In genomic region chr5:167861134-167861930, GRCh38 we compare ENCODE assay signal across 9 cellular contexts.
A peak's percentile ranks its signal among the peaks of the same experiment; 100 is the strongest.
DNase-seq lines count a peak whose midpoint lies in the region; ATAC-seq, FAIRE-seq and TF ChIP-seq lines count a peak whose summit lies in the region.
"Had no signal": no experiment of that assay in that cellular context is flagged by ENCODE, and none has a peak within 500 bp of the region (broad histone marks: within the 10 kb centered on the region; RNA-seq: fewer than 3 reads in every experiment).

No MANE protein-coding gene starts in this region.

- H3K4me3 ChIP-seq in HepG2 (replicated peaks in 1 of 3; ENCODE audit: insufficient read depth in 1 of 3, low read depth in 2 of 3, low read length in 3 of 3) (no peak overlapping the region), right lobe of liver (no peak overlapping the region), left lung (no peak overlapping the region)
- H3K4me3 ChIP-seq: adrenal gland had no signal

- H3K4me2 ChIP-seq in HepG2 (ENCODE audit: low read depth, low read length) = no peak overlapping the region

- H3K36me3 Mint-ChIP-seq in activated CD4-positive, alpha-beta memory T cell treated with anti-CD3 and anti-CD28 coated beads for 36 hours = no peaks in the 10 kb centered on the region

- H3K9ac ChIP-seq in HepG2 (ENCODE audit: insufficient read depth, low read depth, low read length) = no peak overlapping the region

- POLR2A ChIA-PET in HepG2 (lab: Yijun Ruan, JAX) = no interaction called here
- POLR2A ChIA-PET in activated CD4-positive, alpha-beta memory T cell treated with anti-CD3 and anti-CD28 coated beads for 36 hours (lab: Charles Lee) = no interaction called here

- 20% methylated on average over 14 of the region's 15 CpGs for WGBS in HepG2 (ENCODE audit: low lambda C conversion rate)
- 58% methylated on average over 13 of the region's 15 CpGs for WGBS in right lobe of liver (ENCODE audit: insufficient coverage, low coverage, low lambda C conversion rate, missing lambda C conversion rate)

- H3K9me3 Mint-ChIP-seq in activated CD4-positive, alpha-beta memory T cell treated with anti-CD3 and anti-CD28 coated beads for 36 hours = no peaks in the 10 kb centered on the region

- TF ChIP-seq CTCF in HepG2 (CRISPR knock-in tag; IDR thresholded peaks at IDR 0.05) (no peak), right lobe of liver (IDR thresholded peaks at IDR 0.05) (no peak), left lung (IDR thresholded peaks at IDR 0.05) (no peak)

- H3K27me3 Mint-ChIP-seq in activated CD4-positive, alpha-beta memory T cell treated with anti-CD3 and anti-CD28 coated beads for 36 hours = no peaks in the 10 kb centered on the region

- H2AFZ ChIP-seq in HepG2 (ENCODE audit: low read length) = no peak overlapping the region

- ATAC-seq in HepG2 (no peak), right lobe of liver (no peak), GM21529 (IDR thresholded peaks at IDR 0.05; ENCODE audit: unreplicated experiment) (no peak), left lung (no peak)

- no TSS peak for BruUV-seq in HepG2 (replicated peaks; lab: Mats Ljungman, UMichigan)

- H3K27ac Mint-ChIP-seq in activated CD4-positive, alpha-beta memory T cell treated with anti-CD3 and anti-CD28 coated beads for 36 hours = no peak overlapping the region

- no peak for TF ChIP-seq POLR2A in HepG2 (IDR thresholded peaks at IDR 0.05; ENCODE audit: insufficient read depth in 1 of 2, low read depth in 2 of 2, low read length in 2 of 2)
- no peak for TF ChIP-seq POLR2A in right lobe of liver (IDR thresholded peaks at IDR 0.05)

- no peak for TF ChIP-seq RAD21 in HepG2 (CRISPR knock-in tag; IDR thresholded peaks at IDR 0.05)

- no peaks in the 10 kb centered on the region for H3K79me2 ChIP-seq in HepG2 (ENCODE audit: insufficient read depth, low read length)

- H3K4me1 ChIP-seq in HepG2 (ENCODE audit: insufficient read depth, low read length) = no peaks in the 10 kb centered on the region
- H3K4me1 ChIP-seq in right lobe of liver = no peaks in the 10 kb centered on the region
- H3K4me1 ChIP-seq in left lung = no peaks in the 10 kb centered on the region
- H3K4me1 ChIP-seq: adrenal gland had no signal

- H3K36me3 ChIP-seq in HepG2 (replicated peaks in 1 of 2; ENCODE audit: control insufficient read depth in 1 of 2, insufficient read depth in 2 of 2, low read length in 2 of 2) = no peaks in the 10 kb centered on the region
- H3K36me3 ChIP-seq in right lobe of liver = no peaks in the 10 kb centered on the region
- no peaks in the 10 kb centered on the region for H3K36me3 ChIP-seq in left lung
- H3K36me3 ChIP-seq: adrenal gland had no signal

- DNase-seq in HepG2 (ENCODE audit: low spot score) (no peak), right lobe of liver (no peak), glomerular visceral epithelial cell (ENCODE audit: extremely low spot score) (peak; percentile 23), left lung (no peak), H4 (ENCODE audit: low spot score) (no peak)
- no peak for DNase-seq in activated CD4-positive, alpha-beta memory T cell treated with anti-CD3 and anti-CD28 coated beads for 36 hours
- DNase-seq: adrenal gland had no signal

- intact Hi-C loops in HepG2 (cut with micrococcal nuclease; ENCODE audit: unreplicated experiment) = no loop called here
- intact Hi-C loops in right lobe of liver (cut with DNase I) = no loop called here
- intact Hi-C loops in activated CD4-positive, alpha-beta memory T cell treated with anti-CD3 and anti-CD28 coated beads for 36 hours (cut with micrococcal nuclease) = no loop called here
- intact Hi-C loops in left lung (cut with DNase I) = no loop called here

- in situ Hi-C loops in HepG2 (cut with HindIII; ENCODE audit: extremely low pct_ligation_motif_present, low pct_unique_long_range_greater_than_20kb) = no loop called here

- H3K27ac ChIP-seq in HepG2 (ENCODE audit: extremely low read length, insufficient read depth, low read length) (no peak overlapping the region), right lobe of liver (no peak overlapping the region), left lung (no peak overlapping the region)
- H3K27ac ChIP-seq: adrenal gland had no signal

- no peak for TF ChIP-seq EP300 in HepG2 (IDR thresholded peaks at IDR 0.05; ENCODE audit: low read depth in 2 of 2, low read length in 2 of 2)
- TF ChIP-seq EP300 in HepG2 (CRISPR knock-in tag; IDR thresholded peaks at IDR 0.05; ENCODE audit: borderline replicate concordance) = no peak

- no peak for FAIRE-seq in HepG2 (lab: Jason Lieb, UNC)

- no peaks in the 10 kb centered on the region for H3K4me1 Mint-ChIP-seq in activated CD4-positive, alpha-beta memory T cell treated with anti-CD3 and anti-CD28 coated beads for 36 hours (ENCODE audit: low read depth)

- no peak overlapping the region for H3K4me3 Mint-ChIP-seq in activated CD4-positive, alpha-beta memory T cell treated with anti-CD3 and anti-CD28 coated beads for 36 hours

- CTCF ChIA-PET in HepG2 (lab: Yijun Ruan, JAX; ENCODE audit: low intra/inter-chr PET ratio, low total read pairs) = no interaction called here
- CTCF ChIA-PET in activated CD4-positive, alpha-beta memory T cell treated with anti-CD3 and anti-CD28 coated beads for 36 hours (lab: Charles Lee) = no interaction called here

- H3K27me3 ChIP-seq in HepG2 (ENCODE audit: control insufficient read depth in 1 of 2, insufficient read depth in 2 of 2, low read length in 2 of 2) = no peaks in the 10 kb centered on the region
- H3K27me3 ChIP-seq in right lobe of liver = no peaks in the 10 kb centered on the region
- no peaks in the 10 kb centered on the region for H3K27me3 ChIP-seq in left lung
- H3K27me3 ChIP-seq: adrenal gland had no signal

- no peaks in the 10 kb centered on the region for H3K9me3 ChIP-seq in HepG2 (ENCODE audit: low read length)
- H3K9me3 ChIP-seq in right lobe of liver = no peaks in the 10 kb centered on the region
- H3K9me3 ChIP-seq in left lung = no peaks in the 10 kb centered on the region
- H3K9me3 ChIP-seq: adrenal gland had no signal

- no peaks in the 10 kb centered on the region for H4K20me1 ChIP-seq in HepG2 (ENCODE audit: insufficient read depth, low read length)

TF ChIP-seq in HepG2, 621 proteins besides CTCF, POLR2A, EP300 and RAD21 (continues in another document):
- no peak for TF ChIP-seq ZNF816 (CRISPR knock-in tag; IDR thresholded peaks at IDR 0.05; ENCODE audit: borderline replicate concordance)
- no peak for TF ChIP-seq ZNF740 (CRISPR knock-in tag; IDR thresholded peaks at IDR 0.05)
- TF ChIP-seq CHD4 (IDR thresholded peaks at IDR 0.05; ENCODE audit: borderline replicate concordance, low read length) = no peak
- no peak for TF ChIP-seq TIGD3 (CRISPR knock-in tag; IDR thresholded peaks at IDR 0.05; ENCODE audit: borderline replicate concordance)
- peak; percentile 93 for TF ChIP-seq MIER2 (CRISPR knock-in tag; IDR thresholded peaks at IDR 0.05)
- no peak for TF ChIP-seq SMARCC2 (IDR thresholded peaks at IDR 0.05)
- no peak for TF ChIP-seq SALL2 (CRISPR knock-in tag; IDR thresholded peaks at IDR 0.05)

TF ChIP-seq in PFSK-1, 5 proteins besides CTCF, POLR2A, EP300 and RAD21:
- TF ChIP-seq REST (IDR thresholded peaks at IDR 0.05; ENCODE audit: insufficient read depth in 1 of 2, low read depth in 2 of 2, low read length in 2 of 2) = peak; percentile 80 to 94
- TF ChIP-seq TAF1 (IDR thresholded peaks at IDR 0.05; ENCODE audit: borderline replicate concordance, insufficient read depth, low read length) = no peak
- no peak for TF ChIP-seq POLR2AphosphoS5 (IDR thresholded peaks at IDR 0.05; ENCODE audit: low read depth, low read length)
- TF ChIP-seq SIN3A (IDR thresholded peaks at IDR 0.05; ENCODE audit: borderline replicate concordance, insufficient read depth, low read length) = no peak
- no peak for TF ChIP-seq FOXP2 (optimal IDR thresholded peaks at IDR 0.05; ENCODE audit: borderline replicate concordance, extremely low read depth, extremely low read length, insufficient read depth)
